Comparison of ENCODE assay signal across 18 cellular contexts in the genomic region with DNA sequence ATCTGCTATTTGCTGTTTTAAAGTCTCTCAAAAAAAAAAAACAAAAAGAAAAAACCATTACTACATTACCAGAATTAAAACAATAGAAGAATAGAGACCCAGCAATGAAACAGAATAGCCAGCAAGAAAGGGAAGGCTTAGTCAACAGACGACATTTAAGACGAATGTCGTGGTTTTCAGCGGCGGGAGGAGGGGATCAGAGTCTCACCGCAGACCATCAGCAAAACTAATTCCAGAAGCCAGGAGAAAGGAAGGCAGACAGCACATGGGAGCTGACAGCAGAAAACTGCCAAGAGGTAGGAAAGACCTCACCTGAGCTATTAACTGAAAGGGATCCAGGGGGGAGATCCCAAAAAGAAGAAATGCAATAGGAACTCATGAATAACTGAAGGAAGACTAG.
DNase-seq lines count a peak whose midpoint lies in the region; ATAC-seq and TF ChIP-seq lines count a peak whose summit lies in the region.
"Had no signal": no experiment of that assay in that cellular context is flagged by ENCODE, and none has a peak within 500 bp of the region (broad histone marks: within the 10 kb centered on the region; RNA-seq: fewer than 3 reads in every experiment).

No MANE protein-coding gene starts in this region.

- TF ChIP-seq CTCF in activated CD8-positive, alpha-beta T cell treated with anti-CD3 and anti-CD28 coated beads for 36 hours (IDR thresholded peaks at IDR 0.05), result no peak

- no peaks in the 10 kb centered on the region for H3K9me3 Mint-ChIP-seq in T-helper 2 cell treated with Interferon-gamma antibody and Interleukin-4, amounts not matched to agents 5 μg/mL and 100 μg/mL, for 36 hours
- H3K9me3 Mint-ChIP-seq in activated CD8-positive, alpha-beta T cell treated with anti-CD3 and anti-CD28 coated beads for 36 hours, result no peaks in the 10 kb centered on the region
- H3K9me3 Mint-ChIP-seq: CD4-positive, CD25-positive, alpha-beta regulatory T cell; CD8-positive, alpha-beta T cell; GM23338; H9 had no signal

- CTCF ChIA-PET in activated CD8-positive, alpha-beta T cell treated with anti-CD3 and anti-CD28 coated beads for 36 hours (lab: Charles Lee), result interaction anchor here (1.6 kb wide), 1 partner anchor 27 kb away, joined by 5 read pairs; no protein-coding TSS in a partner anchor

- H3K4me3 Mint-ChIP-seq in T-helper 2 cell treated with Interferon-gamma antibody and Interleukin-4, amounts not matched to agents 5 μg/mL and 100 μg/mL, for 36 hours, result no peak overlapping the region
- no peak overlapping the region for H3K4me3 Mint-ChIP-seq in activated CD8-positive, alpha-beta T cell treated with anti-CD3 and anti-CD28 coated beads for 36 hours
- H3K4me3 Mint-ChIP-seq: B cell; CD8-positive, alpha-beta T cell; GM23338; H9 had no signal

- no peak overlapping the region for H3K27ac Mint-ChIP-seq in T-helper 2 cell treated with Interferon-gamma antibody and Interleukin-4, amounts not matched to agents 5 μg/mL and 100 μg/mL, for 36 hours
- no peak overlapping the region for H3K27ac Mint-ChIP-seq in activated CD8-positive, alpha-beta T cell treated with anti-CD3 and anti-CD28 coated beads for 36 hours
- H3K27ac Mint-ChIP-seq: B cell; CD8-positive, alpha-beta T cell; GM23338 had no signal

- POLR2A ChIA-PET in activated CD8-positive, alpha-beta T cell treated with anti-CD3 and anti-CD28 coated beads for 36 hours (lab: Charles Lee), result no interaction called here

- intact Hi-C loops in activated CD8-positive, alpha-beta T cell treated with anti-CD3 and anti-CD28 coated beads for 36 hours (cut with micrococcal nuclease), result no loop called here

- H3K4me1 Mint-ChIP-seq in T-helper 2 cell treated with Interferon-gamma antibody and Interleukin-4, amounts not matched to agents 5 μg/mL and 100 μg/mL, for 36 hours (ENCODE audit: low read depth), result no peaks in the 10 kb centered on the region
- H3K4me1 Mint-ChIP-seq in activated CD8-positive, alpha-beta T cell treated with anti-CD3 and anti-CD28 coated beads for 36 hours (ENCODE audit: low read depth), result no peaks in the 10 kb centered on the region
- H3K4me1 Mint-ChIP-seq: CD4-positive, CD25-positive, alpha-beta regulatory T cell had no signal

- DNase-seq in GDM1 (lab: John Stamatoyannopoulos, UW), result peak; percentile 17
- DNase-seq in amniotic epithelial cell (ENCODE audit: low read depth), result peak; percentile 79
- peak; percentile 34 for DNase-seq in astrocyte of the hippocampus (ENCODE audit: low read depth, low spot score)
- peak; percentile 53 for DNase-seq in islet precursor cell
- no peak for DNase-seq in T-helper 2 cell treated with Interferon-gamma antibody and Interleukin-4, amounts not matched to agents 5 μg/mL and 100 μg/mL, for 36 hours (ENCODE audit: low spot score)
- no peak for DNase-seq in activated CD8-positive, alpha-beta T cell treated with anti-CD3 and anti-CD28 coated beads for 36 hours
- DNase-seq in NCI-H526 treated with DMSO at 0.1 percent for 48 hours (lab: John Stamatoyannopoulos, UW), result no peak
- DNase-seq in SK-N-DZ (ENCODE audit: low spot score), result no peak
- DNase-seq: Caco-2; CD4-positive, CD25-positive, alpha-beta regulatory T cell; CD8-positive, alpha-beta T cell; DMS153; DND-41; H9 had no signal

- H3K27me3 Mint-ChIP-seq in T-helper 2 cell treated with Interferon-gamma antibody and Interleukin-4, amounts not matched to agents 5 μg/mL and 100 μg/mL, for 36 hours (ENCODE audit: low read depth), result no peaks in the 10 kb centered on the region
- no peaks in the 10 kb centered on the region for H3K27me3 Mint-ChIP-seq in activated CD8-positive, alpha-beta T cell treated with anti-CD3 and anti-CD28 coated beads for 36 hours
- H3K27me3 Mint-ChIP-seq: B cell; CD4-positive, CD25-positive, alpha-beta regulatory T cell had no signal

- H3K36me3 Mint-ChIP-seq in T-helper 2 cell treated with Interferon-gamma antibody and Interleukin-4, amounts not matched to agents 5 μg/mL and 100 μg/mL, for 36 hours (ENCODE audit: low read depth), result peaks cover 24% of the 10 kb centered on the region
- peaks cover 40% of the 10 kb centered on the region for H3K36me3 Mint-ChIP-seq in activated CD8-positive, alpha-beta T cell treated with anti-CD3 and anti-CD28 coated beads for 36 hours (ENCODE audit: low read depth)

- no peak for ATAC-seq in activated CD8-positive, alpha-beta T cell treated with anti-CD3 and anti-CD28 coated beads for 36 hours
- ATAC-seq: CD8-positive, alpha-beta T cell; GM12878; GM23338; HCT116 had no signal

Comparison
In these comparisons a context has a peak if more than half of its experiments do, and no peak if none do; other contexts are left out.
1. DNase-seq: peak in GDM1 (single experiment), amniotic epithelial cell (single experiment), astrocyte of the hippocampus (single experiment) and islet precursor cell (single experiment); none in T-helper 2 cell treated with Interferon-gamma antibody and Interleukin-4, amounts not matched to agents 5 μg/mL and 100 μg/mL, for 36 hours (single experiment), activated CD8-positive, alpha-beta T cell treated with anti-CD3 and anti-CD28 coated beads for 36 hours (single experiment), NCI-H526 treated with DMSO at 0.1 percent for 48 hours (single experiment) and SK-N-DZ (single experiment).